Comparison of ENCODE assay signal across 10 cellular contexts in the genomic region with DNA sequence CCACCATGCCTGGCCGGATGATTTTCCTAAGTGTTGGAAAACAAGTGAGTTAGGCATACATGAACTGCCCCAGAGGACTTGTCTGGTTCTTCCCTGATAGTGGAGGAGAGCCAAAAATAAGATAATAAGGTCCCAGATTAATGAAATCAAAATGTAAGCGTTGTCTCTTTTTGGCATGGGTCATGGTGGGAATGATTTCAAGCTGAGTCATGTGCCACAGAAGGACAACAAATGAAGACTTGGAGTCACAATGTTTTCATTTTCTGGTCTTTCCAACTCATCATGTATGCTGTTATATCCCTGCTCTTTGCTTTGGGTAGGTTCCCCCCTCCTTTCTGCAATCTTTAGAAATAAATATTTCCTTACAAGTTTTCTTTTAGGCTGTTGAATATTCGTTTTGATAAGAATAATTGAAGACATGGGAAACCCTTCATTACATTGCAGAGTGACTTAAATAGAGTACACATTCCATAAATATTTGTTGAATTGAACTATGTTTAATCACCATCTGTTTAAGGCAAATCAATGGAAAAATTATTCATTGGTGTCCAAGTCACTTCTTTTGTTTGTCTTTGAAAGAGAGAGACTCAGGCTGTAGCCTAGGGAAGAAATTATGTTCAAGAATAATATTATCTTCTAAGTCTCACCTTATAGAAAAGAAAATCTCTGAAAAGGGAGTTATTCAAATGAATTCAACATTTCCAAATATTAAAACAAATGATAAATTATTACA.
DNase-seq lines count a peak whose midpoint lies in the region; ATAC-seq and TF ChIP-seq lines count a peak whose summit lies in the region.
"Had no signal": no experiment of that assay in that cellular context is flagged by ENCODE, and none has a peak within 500 bp of the region (broad histone marks: within the 10 kb centered on the region; RNA-seq: fewer than 3 reads in every experiment).

No MANE protein-coding gene starts in this region.

- H3K4me3 ChIP-seq in left ventricle myocardium inferior (no peak overlapping the region), fibroblast of the aortic adventitia (ENCODE audit: low read depth, low read length) (no peak overlapping the region), tibial nerve (no peak overlapping the region)
- H3K4me3 ChIP-seq: ovary had no signal

- DNase-seq in Right ventricle myocardium inferior (ENCODE audit: missing footprints), result no peak
- DNase-seq in left ventricle myocardium inferior, result no peak
- DNase-seq in fibroblast of the aortic adventitia (ENCODE audit: low read depth), result peak; percentile 90
- DNase-seq in tibial nerve (ENCODE audit: low spot score in 2 of 2), result peak; percentile 20 to 64
- no peak for DNase-seq in SIG-M5 treated with dmso at 0.1 percent for 504 hours (lab: John Stamatoyannopoulos, UW; ENCODE audit: unreplicated experiment)
- DNase-seq in cerebellar nuclear complex (lab: John Stamatoyannopoulos, UW), result no peak
- DNase-seq: ACHN, ovary had no signal

- no peak for TF ChIP-seq POLR2A in tibial nerve (IDR thresholded peaks at IDR 0.05)

- intact Hi-C loops in Right ventricle myocardium inferior (cut with DNase I) (no loop called here), left ventricle myocardium inferior (cut with micrococcal nuclease) (no loop called here)

- no peaks in the 10 kb centered on the region for H3K36me3 ChIP-seq in left ventricle myocardium inferior
- no peaks in the 10 kb centered on the region for H3K36me3 ChIP-seq in tibial nerve
- H3K36me3 ChIP-seq: ovary had no signal

- H3K4me1 ChIP-seq in left ventricle myocardium inferior (peaks cover 19% of the 10 kb centered on the region), tibial nerve (peaks cover 0 to 25% (median 11%) of the 10 kb centered on the region in 4 donors)

- H3K9me3 ChIP-seq in left ventricle myocardium inferior (replicated peaks) (peaks cover 32% of the 10 kb centered on the region), tibial nerve (peaks cover 0 to 30% (median 0%) of the 10 kb centered on the region in 4 donors)
- H3K9me3 ChIP-seq: ovary had no signal

- no peak for TF ChIP-seq CTCF in left ventricle myocardium inferior (IDR thresholded peaks at IDR 0.05; ENCODE audit: borderline replicate concordance)
- no peak for TF ChIP-seq CTCF in fibroblast of the aortic adventitia (IDR thresholded peaks at IDR 0.05; ENCODE audit: insufficient read depth, low read length)
- no peak for TF ChIP-seq CTCF in tibial nerve (IDR thresholded peaks at IDR 0.05)

- ATAC-seq in Right ventricle myocardium inferior, result peak; percentile 64
- ATAC-seq in SK-N-SH treated with all-trans-retinoic acid at 6 μM for 48 hours, result peak; percentile 96
- no peak for ATAC-seq in GM21360 (IDR thresholded peaks at IDR 0.05; ENCODE audit: unreplicated experiment)

- 13% methylated on average over 3 of the region's 3 CpGs for WGBS in tibial nerve, 2 donors

- H3K27ac ChIP-seq in left ventricle myocardium inferior (replicated peaks) (no peak overlapping the region), tibial nerve (peak overlapping the region in 1 of 4 donors; percentile 18)
- H3K27ac ChIP-seq: ovary had no signal

- H3K27me3 ChIP-seq in left ventricle myocardium inferior (ENCODE audit: low read depth) (no peaks in the 10 kb centered on the region), tibial nerve (no peaks in the 10 kb centered on the region)
- H3K27me3 ChIP-seq: ovary had no signal

- peak in 1 of 2 donors; percentile 62 for TF ChIP-seq EP300 in tibial nerve (IDR thresholded peaks at IDR 0.05)

TF ChIP-seq in SK-N-SH treated with all-trans-retinoic acid at 6 μM for 48 hours, 23 proteins besides CTCF, POLR2A, EP300 and RAD21:
- TF ChIP-seq ISL1 (CRISPR knock-in tag; IDR thresholded peaks at IDR 0.05) (peak; percentile 75), ESRRG (CRISPR knock-in tag; IDR thresholded peaks at IDR 0.05) (no peak), CSDC2 (CRISPR knock-in tag; IDR thresholded peaks at IDR 0.05) (no peak)

Comparison
In these comparisons a context has a peak if more than half of its experiments do, and no peak if none do; other contexts are left out.
1. DNase-seq: peak in fibroblast of the aortic adventitia (single experiment) and tibial nerve (2 of 2); none in Right ventricle myocardium inferior (single experiment), left ventricle myocardium inferior (single experiment), SIG-M5 treated with dmso at 0.1 percent for 504 hours (single experiment) and cerebellar nuclear complex (0 of 2).